In the genomic region with DNA sequence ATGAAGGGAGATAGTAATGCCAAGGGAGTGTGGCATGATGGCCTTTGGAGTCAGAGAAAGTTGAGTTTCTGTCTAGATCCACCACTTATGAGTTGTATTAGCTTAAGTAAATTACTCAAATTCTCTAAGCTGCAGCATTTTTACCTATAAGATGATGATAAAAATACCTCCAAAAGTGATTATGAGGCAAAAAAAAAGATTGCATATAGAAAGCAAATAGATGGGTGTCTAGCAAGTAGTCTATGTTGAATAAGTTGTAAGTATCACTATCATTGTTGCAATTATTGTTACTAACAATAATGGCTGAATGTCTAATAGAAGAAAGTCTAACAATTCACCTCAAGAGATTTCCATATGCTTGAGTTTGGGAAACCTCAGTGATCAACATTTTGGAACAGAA, we compare ENCODE assay signal across 6 cellular contexts.
"Had no signal": no experiment of that assay in that cellular context is flagged by ENCODE, and none has a peak within 500 bp of the region (broad histone marks: within the 10 kb centered on the region; RNA-seq: fewer than 3 reads in every experiment).

No MANE protein-coding gene starts in this region.

- H3K27ac ChIP-seq: HL-60, KMS-11 had no signal

- FAIRE-seq: HTR-8/SVneo had no signal

- H3K4me2 ChIP-seq: KMS-11 had no signal

- H3K9ac ChIP-seq: KMS-11 had no signal

- DNase-seq: IMR-90, KBM-7, KG1 had no signal
